In the genomic region with DNA sequence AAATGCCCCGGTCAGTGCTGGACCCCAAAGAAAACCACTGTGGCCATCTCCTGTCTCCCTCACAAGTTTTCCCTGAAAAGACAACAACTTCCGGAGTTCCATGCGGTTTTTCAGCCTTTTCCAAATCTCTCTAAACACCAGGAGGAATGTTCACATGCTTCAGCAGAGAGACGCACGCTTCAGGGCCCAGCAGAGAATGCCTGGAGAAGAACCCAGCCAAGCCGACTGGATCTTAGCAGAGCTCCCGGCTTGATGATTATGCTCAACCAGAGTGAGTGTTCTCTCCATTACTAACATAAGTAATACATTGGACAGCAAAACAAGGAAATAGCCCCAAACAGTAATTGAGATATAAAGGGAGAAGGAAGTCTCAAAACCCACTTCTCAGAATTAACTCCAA, we compare ENCODE assay signal across 18 cellular contexts. TPM values are rescaled to one million over a fixed set of nuclear protein-coding genes. Genes with fewer than 3 reads are reported as not detected.
A peak's percentile ranks its signal among the peaks of the same experiment; 100 is the strongest.
DNase-seq lines count a peak whose midpoint lies in the region; ATAC-seq and TF ChIP-seq lines count a peak whose summit lies in the region.
"Had no signal": no experiment of that assay in that cellular context is flagged by ENCODE, and none has a peak within 500 bp of the region (broad histone marks: within the 10 kb centered on the region; RNA-seq: fewer than 3 reads in every experiment).

No MANE protein-coding gene starts in this region.

- peak overlapping the region; percentile 75 to 98 (median 87) for H3K27ac Mint-ChIP-seq in CD4-positive, alpha-beta memory T cell
- peak overlapping the region; percentile 81 for H3K27ac Mint-ChIP-seq in activated T-helper 1 cell treated with anti-CD3 and anti-CD28 coated beads, Interleukin-12 subunit alpha, Interleukin-12 subunit beta, Interleukin-2, Interleukin-4 antibody, amounts not matched to agents 30 ng/mL and 10 ng/mL and 1 ng/mL, durations not matched to agents 14 hours and 24 hours and 36 hours
- H3K27ac Mint-ChIP-seq in naive thymus-derived CD8-positive, alpha-beta T cell, result peak overlapping the region; percentile 9 to 94 (median 86)

- intact Hi-C loops in CD4-positive, alpha-beta memory T cell (cut with micrococcal nuclease), result loop anchor here (2.0 kb wide), 1 partner anchor 45 kb away; no protein-coding TSS in a partner anchor
- intact Hi-C loops in activated T-helper 1 cell treated with anti-CD3 and anti-CD28 coated beads, Interleukin-12 subunit alpha, Interleukin-12 subunit beta, Interleukin-2, Interleukin-4 antibody, amounts not matched to agents 30 ng/mL and 10 ng/mL and 1 ng/mL, durations not matched to agents 14 hours and 24 hours and 36 hours (cut with micrococcal nuclease), result no loop called here
- intact Hi-C loops in esophagus squamous epithelium (cut with DNase I), result no loop called here

- H3K9me3 ChIP-seq in CD4-positive, alpha-beta memory T cell (ENCODE audit: control insufficient read depth in 1 of 2, low read length in 2 of 2), result no peaks in the 10 kb centered on the region
- H3K9me3 ChIP-seq in WERI-Rb-1 (ENCODE audit: severe bottlenecking) (no peaks in the 10 kb centered on the region), esophagus squamous epithelium (no peaks in the 10 kb centered on the region)
- H3K9me3 ChIP-seq: BE2C, colonic mucosa, neutrophil, vagina had no signal

- H3K4me1 Mint-ChIP-seq in CD4-positive, alpha-beta memory T cell, result peaks cover 82 to 94% (median 89%) of the 10 kb centered on the region in 4 donors
- H3K4me1 Mint-ChIP-seq in activated T-helper 1 cell treated with anti-CD3 and anti-CD28 coated beads, Interleukin-12 subunit alpha, Interleukin-12 subunit beta, Interleukin-2, Interleukin-4 antibody, amounts not matched to agents 30 ng/mL and 10 ng/mL and 1 ng/mL, durations not matched to agents 14 hours and 24 hours and 36 hours (ENCODE audit: low read depth), result peaks cover 84% of the 10 kb centered on the region
- peaks cover 54 to 96% (median 93%) of the 10 kb centered on the region in 4 donors for H3K4me1 Mint-ChIP-seq in naive thymus-derived CD8-positive, alpha-beta T cell

- no peaks in the 10 kb centered on the region for H3K27me3 ChIP-seq in CD4-positive, alpha-beta memory T cell (ENCODE audit: insufficient read depth, low read length)
- H3K27me3 ChIP-seq in WERI-Rb-1 (ENCODE audit: insufficient read depth, low read depth, severe bottlenecking), result peaks cover 4% of the 10 kb centered on the region
- H3K27me3 ChIP-seq in esophagus squamous epithelium, result no peaks in the 10 kb centered on the region
- H3K27me3 ChIP-seq: colonic mucosa, foreskin keratinocyte, neutrophil, vagina had no signal

- H3K4me1 ChIP-seq in CD4-positive, alpha-beta memory T cell (ENCODE audit: insufficient read depth, low read length), result peaks cover 98% of the 10 kb centered on the region
- no peaks in the 10 kb centered on the region for H3K4me1 ChIP-seq in esophagus squamous epithelium
- H3K4me1 ChIP-seq: BE2C, colonic mucosa, foreskin keratinocyte, vagina had no signal

- H3K4me3 Mint-ChIP-seq in CD4-positive, alpha-beta memory T cell, result peak overlapping the region in 7 of 8 donors; percentile 51 to 90 (median 77)
- H3K4me3 Mint-ChIP-seq in activated T-helper 1 cell treated with anti-CD3 and anti-CD28 coated beads, Interleukin-12 subunit alpha, Interleukin-12 subunit beta, Interleukin-2, Interleukin-4 antibody, amounts not matched to agents 30 ng/mL and 10 ng/mL and 1 ng/mL, durations not matched to agents 14 hours and 24 hours and 36 hours, result peak overlapping the region; percentile 58
- H3K4me3 Mint-ChIP-seq in naive thymus-derived CD8-positive, alpha-beta T cell, result peak overlapping the region in 9 of 10 donors; percentile 26 to 86 (median 76)

- H3K27me3 Mint-ChIP-seq in CD4-positive, alpha-beta memory T cell, result no peaks in the 10 kb centered on the region
- no peaks in the 10 kb centered on the region for H3K27me3 Mint-ChIP-seq in activated T-helper 1 cell treated with anti-CD3 and anti-CD28 coated beads, Interleukin-12 subunit alpha, Interleukin-12 subunit beta, Interleukin-2, Interleukin-4 antibody, amounts not matched to agents 30 ng/mL and 10 ng/mL and 1 ng/mL, durations not matched to agents 14 hours and 24 hours and 36 hours (ENCODE audit: insufficient read depth)
- no peaks in the 10 kb centered on the region for H3K27me3 Mint-ChIP-seq in naive thymus-derived CD8-positive, alpha-beta T cell

- WGBS in esophagus squamous epithelium, 2 donors, result 78 to 80% methylated on average over 7 of the region's 7 CpGs

- POLR2A ChIA-PET in CD4-positive, alpha-beta memory T cell (lab: Charles Lee; ENCODE audit: partially characterized antibody), result interaction anchor here (0.8 to 14.0 kb wide), 12 partner anchors 9 to 89 kb away, joined by 3 to 136 read pairs (median 6); partner anchors contain the start of gene PRKCQ
- POLR2A ChIA-PET in naive thymus-derived CD8-positive, alpha-beta T cell (lab: Charles Lee), result interaction anchor here (1.1 to 3.7 kb wide), 5 partner anchors 11 to 32 kb away, joined by 3 to 15 read pairs (median 10); no protein-coding TSS in a partner anchor

- H3K27ac ChIP-seq in CD4-positive, alpha-beta memory T cell (ENCODE audit: low read depth, low read length), result peak overlapping the region; percentile 56
- no peak overlapping the region for H3K27ac ChIP-seq in WERI-Rb-1
- H3K27ac ChIP-seq in esophagus squamous epithelium, result no peak overlapping the region
- H3K27ac ChIP-seq: colonic mucosa, foreskin keratinocyte, vagina had no signal

- no peak for TF ChIP-seq POLR2A in esophagus squamous epithelium (IDR thresholded peaks at IDR 0.05)

- CTCF ChIA-PET in CD4-positive, alpha-beta memory T cell (lab: Charles Lee; ENCODE audit: partially characterized antibody), result interaction anchor here (1.0 to 3.9 kb wide), 10 partner anchors 10 to 116 kb away, joined by 3 to 21 read pairs (median 6); partner anchors contain the start of gene PRKCQ

- no peak for TF ChIP-seq CTCF in WERI-Rb-1 (IDR thresholded peaks at IDR 0.05; ENCODE audit: low read depth, low read length)
- no peak for TF ChIP-seq CTCF in esophagus squamous epithelium (IDR thresholded peaks at IDR 0.05)

- no peaks in the 10 kb centered on the region for H3K9me3 Mint-ChIP-seq in CD4-positive, alpha-beta memory T cell
- H3K9me3 Mint-ChIP-seq in activated T-helper 1 cell treated with anti-CD3 and anti-CD28 coated beads, Interleukin-12 subunit alpha, Interleukin-12 subunit beta, Interleukin-2, Interleukin-4 antibody, amounts not matched to agents 30 ng/mL and 10 ng/mL and 1 ng/mL, durations not matched to agents 14 hours and 24 hours and 36 hours, result no peaks in the 10 kb centered on the region
- no peaks in the 10 kb centered on the region for H3K9me3 Mint-ChIP-seq in naive thymus-derived CD8-positive, alpha-beta T cell

- peaks cover 10% of the 10 kb centered on the region for H3K36me3 ChIP-seq in CD4-positive, alpha-beta memory T cell (ENCODE audit: insufficient read depth, low read length)
- H3K36me3 ChIP-seq in WERI-Rb-1, result no peaks in the 10 kb centered on the region
- H3K36me3 ChIP-seq in esophagus squamous epithelium, result no peaks in the 10 kb centered on the region
- H3K36me3 ChIP-seq: BE2C, colonic mucosa, neutrophil, vagina had no signal

- no peak for ATAC-seq in naive thymus-derived CD8-positive, alpha-beta T cell
- ATAC-seq: foreskin keratinocyte, left lobe of liver, right cardiac atrium had no signal

- H3K4me3 ChIP-seq in CD4-positive, alpha-beta memory T cell (ENCODE audit: low read length in 2 of 2), result no peak overlapping the region
- H3K4me3 ChIP-seq in WERI-Rb-1 (ENCODE audit: low read depth, low read length) (no peak overlapping the region), esophagus squamous epithelium (no peak overlapping the region)
- H3K4me3 ChIP-seq: colonic mucosa, vagina had no signal

- DNase-seq in CD1c-positive myeloid dendritic cell (ENCODE audit: extremely low spot score), result peak; percentile 25
- DNase-seq in CD4-positive, alpha-beta memory T cell, result no peak
- no peak for DNase-seq in activated T-helper 1 cell treated with anti-CD3 and anti-CD28 coated beads, Interleukin-12 subunit alpha, Interleukin-12 subunit beta, Interleukin-2, Interleukin-4 antibody, amounts not matched to agents 30 ng/mL and 10 ng/mL and 1 ng/mL, durations not matched to agents 14 hours and 24 hours and 36 hours (ENCODE audit: low spot score)
- no peak for DNase-seq in naive thymus-derived CD8-positive, alpha-beta T cell
- DNase-seq in WERI-Rb-1, result no peak
- DNase-seq in esophagus squamous epithelium (lab: John Stamatoyannopoulos, UW), result no peak
- no peak for DNase-seq in AG08395 (ENCODE audit: low spot score)
- DNase-seq: activated CD8-positive, alpha-beta memory T cell treated with anti-CD3 and anti-CD28 coated beads for 24 hours; activated gamma-delta T cell; BE2C; colonic mucosa; foreskin keratinocyte; H7; NCI-H146; right cardiac atrium had no signal

- peaks cover 12 to 36% of the 10 kb centered on the region in 2 donors for H3K36me3 Mint-ChIP-seq in CD4-positive, alpha-beta memory T cell
- peaks cover 26% of the 10 kb centered on the region for H3K36me3 Mint-ChIP-seq in activated T-helper 1 cell treated with anti-CD3 and anti-CD28 coated beads, Interleukin-12 subunit alpha, Interleukin-12 subunit beta, Interleukin-2, Interleukin-4 antibody, amounts not matched to agents 30 ng/mL and 10 ng/mL and 1 ng/mL, durations not matched to agents 14 hours and 24 hours and 36 hours (ENCODE audit: low read depth)
- peaks cover 0 to 32% (median 12%) of the 10 kb centered on the region in 3 donors for H3K36me3 Mint-ChIP-seq in naive thymus-derived CD8-positive, alpha-beta T cell

RNA-seq across cellular contexts. Expression of gene PRKCQ, which starts 17.9 kb away (rescaled TPM):
- total RNA-seq in CD4-positive, alpha-beta memory T cell, result 10 to 100 TPM; 70.5 to 71.5 TPM
- 10 to 100 TPM; 45.0 to 77.1 TPM for polyA plus RNA-seq in CD4-positive, alpha-beta memory T cell
- 45.9 and 50.4 TPM in 2 replicates for total RNA-seq in activated T-helper 1 cell treated with anti-CD3 and anti-CD28 coated beads, Interleukin-12 subunit alpha, Interleukin-12 subunit beta, Interleukin-2, Interleukin-4 antibody, amounts not matched to agents 30 ng/mL and 10 ng/mL and 1 ng/mL, durations not matched to agents 14 hours and 24 hours and 36 hours
- total RNA-seq in naive thymus-derived CD8-positive, alpha-beta T cell, result 10 to 100 TPM; 59.3 to 60.0 TPM
- polyA plus RNA-seq in naive thymus-derived CD8-positive, alpha-beta T cell, result 10 to 100 TPM; 30.9 to 51.6 (median 37.6) TPM
- 1 to 10 TPM in 2 of 4 donors, under 1 TPM in 2; 0.76 to 2.7 (median 1.4) TPM for total RNA-seq in esophagus squamous epithelium

Comparison
In these comparisons a context has a peak if more than half of its experiments do, and no peak if none do; other contexts are left out.
1. RNA of gene PRKCQ, which starts 17.9 kb away (total RNA-seq): 70.5 to 71.5 TPM in CD4-positive, alpha-beta memory T cell, 59.3 to 60.0 TPM in naive thymus-derived CD8-positive, alpha-beta T cell and 45.9 to 50.4 TPM in activated T-helper 1 cell treated with anti-CD3 and anti-CD28 coated beads, Interleukin-12 subunit alpha, Interleukin-12 subunit beta, Interleukin-2, Interleukin-4 antibody, amounts not matched to agents 30 ng/mL and 10 ng/mL and 1 ng/mL, durations not matched to agents 14 hours and 24 hours and 36 hours; 0.76 to 2.7 TPM in esophagus squamous epithelium; every median in the first group is over 10 times any median in the second.
2. Peak in every context shown above with its lines, with median percentiles within 50 percentile points of each other: H3K27ac Mint-ChIP-seq and H3K4me3 Mint-ChIP-seq.